Comparison of ENCODE assay signal across 23 cellular contexts in genomic region chr4:126954537-126955291, GRCh38.
"Had no signal": no experiment of that assay in that cellular context is flagged by ENCODE, and none has a peak within 500 bp of the region (broad histone marks: within the 10 kb centered on the region; RNA-seq: fewer than 3 reads in every experiment).

No MANE protein-coding gene starts in this region.

- H3K4me1 ChIP-seq: gastroesophageal sphincter, right lobe of liver, testis, uterus had no signal

- H3K4me3 ChIP-seq: esophagus squamous epithelium, gastroesophageal sphincter, right lobe of liver, uterus had no signal

- H3K36me3 ChIP-seq: brain microvascular endothelial cell, esophagus squamous epithelium, gastroesophageal sphincter, right lobe of liver, uterus had no signal

- H3K27ac ChIP-seq: brain microvascular endothelial cell, esophagus squamous epithelium, gastroesophageal sphincter, right lobe of liver, testis, uterus had no signal

- H3K9me3 ChIP-seq: esophagus squamous epithelium, gastroesophageal sphincter, right lobe of liver, testis, uterus had no signal

- H3K27me3 Mint-ChIP-seq: activated CD4-positive, alpha-beta T cell treated with anti-CD3 and anti-CD28 coated beads, Interleukin-2, amount 10 ng/mL, durations not matched to agents 7 days and 5 days; activated CD8-positive, alpha-beta T cell treated with anti-CD3 and anti-CD28 coated beads for 36 hours; activated naive CD4-positive, alpha-beta T cell treated with anti-CD3 and anti-CD28 coated beads, Interleukin-2, amount 50 U/mL, for 24 hours; central memory CD8-positive, alpha-beta T cell; effector memory CD8-positive, alpha-beta T cell; memory B cell; stimulated activated memory B cell treated with anti-CD40 and anti-IgM and Interleukin-4, amounts not matched to agents 10 μg/mL and 1 μg/mL and 100 μg/mL, for 72 hours had no signal

- H3K9me3 Mint-ChIP-seq: activated CD4-positive, alpha-beta T cell treated with anti-CD3 and anti-CD28 coated beads, Interleukin-2, amount 10 ng/mL, durations not matched to agents 7 days and 5 days; activated T-helper 1 cell treated with anti-CD3 and anti-CD28 coated beads, Interleukin-12 subunit alpha, Interleukin-12 subunit beta, Interleukin-2, Interleukin-4 antibody, amounts not matched to agents 30 ng/mL and 10 ng/mL and 1 ng/mL, durations not matched to agents 14 hours and 24 hours and 36 hours; memory B cell; nephron progenitor cell had no signal

- DNase-seq: activated CD4-positive, alpha-beta T cell treated with anti-CD3 and anti-CD28 coated beads, Interleukin-2, amount 10 ng/mL, durations not matched to agents 7 days and 5 days; activated CD8-positive, alpha-beta T cell treated with anti-CD3 and anti-CD28 coated beads for 36 hours; activated gamma-delta T cell; aorta; brain microvascular endothelial cell; effector memory CD8-positive, alpha-beta T cell; esophagus squamous epithelium; head of caudate nucleus; nephron progenitor cell; occipital lobe; small intestine; stimulated activated CD4-positive, alpha-beta T cell treated with anti-CD3 and anti-CD28 coated beads, Interleukin-15, amount 100 ng/mL, for 24 hours; T-helper 2 cell; testis; trophoblast cell; uterus had no signal

- H3K4me1 Mint-ChIP-seq: activated CD4-positive, alpha-beta T cell treated with anti-CD3 and anti-CD28 coated beads, Interleukin-2, amount 10 ng/mL, durations not matched to agents 7 days and 5 days; activated naive CD4-positive, alpha-beta T cell treated with anti-CD3 and anti-CD28 coated beads, Interleukin-2, amount 50 U/mL, for 24 hours; central memory CD8-positive, alpha-beta T cell; memory B cell; nephron progenitor cell; stimulated activated memory B cell treated with anti-CD40 and anti-IgM and Interleukin-4, amounts not matched to agents 10 μg/mL and 1 μg/mL and 100 μg/mL, for 72 hours had no signal

- H3K27me3 ChIP-seq: brain microvascular endothelial cell, esophagus squamous epithelium, gastroesophageal sphincter, right lobe of liver, testis, uterus had no signal

- H3K27ac Mint-ChIP-seq: activated CD4-positive, alpha-beta T cell treated with anti-CD3 and anti-CD28 coated beads, Interleukin-2, amount 10 ng/mL, durations not matched to agents 7 days and 5 days; activated CD8-positive, alpha-beta T cell treated with anti-CD3 and anti-CD28 coated beads for 36 hours; activated naive CD4-positive, alpha-beta T cell treated with anti-CD3 and anti-CD28 coated beads, Interleukin-2, amount 50 U/mL, for 24 hours; activated T-helper 1 cell treated with anti-CD3 and anti-CD28 coated beads, Interleukin-12 subunit alpha, Interleukin-12 subunit beta, Interleukin-2, Interleukin-4 antibody, amounts not matched to agents 30 ng/mL and 10 ng/mL and 1 ng/mL, durations not matched to agents 14 hours and 24 hours and 36 hours; effector memory CD8-positive, alpha-beta T cell; memory B cell; nephron progenitor cell; stimulated activated memory B cell treated with anti-CD40 and anti-IgM and Interleukin-4, amounts not matched to agents 10 μg/mL and 1 μg/mL and 100 μg/mL, for 72 hours had no signal

- H3K36me3 Mint-ChIP-seq: activated naive CD4-positive, alpha-beta T cell treated with anti-CD3 and anti-CD28 coated beads, Interleukin-2, amount 50 U/mL, for 24 hours; memory B cell; stimulated activated memory B cell treated with anti-CD40 and anti-IgM and Interleukin-4, amounts not matched to agents 10 μg/mL and 1 μg/mL and 100 μg/mL, for 72 hours had no signal

- H3K4me3 Mint-ChIP-seq: activated CD4-positive, alpha-beta T cell treated with anti-CD3 and anti-CD28 coated beads, Interleukin-2, amount 10 ng/mL, durations not matched to agents 7 days and 5 days; activated CD8-positive, alpha-beta T cell treated with anti-CD3 and anti-CD28 coated beads for 36 hours; activated naive CD4-positive, alpha-beta T cell treated with anti-CD3 and anti-CD28 coated beads, Interleukin-2, amount 50 U/mL, for 24 hours; activated T-helper 1 cell treated with anti-CD3 and anti-CD28 coated beads, Interleukin-12 subunit alpha, Interleukin-12 subunit beta, Interleukin-2, Interleukin-4 antibody, amounts not matched to agents 30 ng/mL and 10 ng/mL and 1 ng/mL, durations not matched to agents 14 hours and 24 hours and 36 hours; central memory CD8-positive, alpha-beta T cell; effector memory CD8-positive, alpha-beta T cell; memory B cell; nephron progenitor cell; stimulated activated memory B cell treated with anti-CD40 and anti-IgM and Interleukin-4, amounts not matched to agents 10 μg/mL and 1 μg/mL and 100 μg/mL, for 72 hours had no signal
